Comparison of ENCODE assay signal across 8 cellular contexts in the genomic region with DNA sequence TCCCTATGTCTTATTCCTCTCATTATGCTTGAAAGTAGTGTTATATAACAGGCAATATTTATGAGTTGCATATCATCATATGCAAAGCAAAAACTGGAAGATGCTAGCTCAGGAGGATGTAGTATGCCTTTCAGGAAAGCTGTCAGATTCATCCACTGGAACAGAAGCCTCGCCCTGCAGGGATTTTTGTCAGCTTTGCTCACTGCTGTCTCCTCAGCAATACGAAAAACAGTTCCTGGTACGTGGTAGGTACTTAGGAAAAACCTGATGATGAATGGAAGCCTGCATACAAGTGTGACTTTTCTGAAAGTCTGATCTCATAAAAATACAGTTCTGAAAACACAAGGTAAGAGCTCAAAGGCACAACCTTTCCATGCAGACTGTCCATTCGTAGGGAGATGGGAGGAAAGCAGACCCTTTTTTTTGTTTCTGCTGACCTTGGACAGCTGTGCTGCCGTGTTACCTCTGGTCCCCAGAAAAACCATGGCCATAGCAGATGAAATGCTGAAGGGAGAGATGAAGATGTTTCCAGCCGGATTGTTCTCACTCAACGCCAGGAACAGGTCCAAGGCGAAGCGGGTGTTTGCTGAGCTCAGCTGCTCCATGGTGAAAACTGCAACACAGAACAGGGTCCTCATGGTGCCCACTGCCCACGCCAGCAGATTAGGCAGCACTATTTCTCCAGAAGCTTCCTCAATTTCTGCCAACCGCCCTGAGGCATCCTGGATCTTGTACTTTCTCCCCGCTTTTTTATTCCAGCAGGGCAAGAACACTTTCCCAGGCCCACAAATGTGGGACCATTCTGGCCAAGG. TPM values are rescaled to one million over a fixed set of nuclear protein-coding genes. Genes with fewer than 3 reads are reported as not detected.
A peak's percentile ranks its signal among the peaks of the same experiment; 100 is the strongest.
DNase-seq lines count a peak whose midpoint lies in the region; ATAC-seq and TF ChIP-seq lines count a peak whose summit lies in the region.

No MANE protein-coding gene starts in this region.

- H3K27ac Mint-ChIP-seq in naive thymus-derived CD8-positive, alpha-beta T cell = peak overlapping the region; percentile 67 to 97 (median 88)

- ATAC-seq in naive thymus-derived CD8-positive, alpha-beta T cell = no peak

- H3K36me3 Mint-ChIP-seq in naive thymus-derived CD8-positive, alpha-beta T cell = peaks cover 0 to 43% (median 16%) of the 10 kb centered on the region in 3 donors

- no peaks in the 10 kb centered on the region for H3K9me3 ChIP-seq in ectodermal cell (ENCODE audit: control insufficient read depth, low read length)

- H3K27ac ChIP-seq in ectodermal cell (ENCODE audit: insufficient read depth, low read depth, low read length, poor library complexity, severe bottlenecking) = no peak overlapping the region

- H3K4me1 ChIP-seq in ectodermal cell (ENCODE audit: control insufficient read depth, insufficient read depth, low read length) = peaks cover 18% of the 10 kb centered on the region

- peaks cover 22 to 69% (median 49%) of the 10 kb centered on the region in 4 donors for H3K4me1 Mint-ChIP-seq in naive thymus-derived CD8-positive, alpha-beta T cell

- no peaks in the 10 kb centered on the region for H3K27me3 ChIP-seq in ectodermal cell (ENCODE audit: control insufficient read depth, insufficient read depth, low read length, poor library complexity, severe bottlenecking)

- H3K4me3 ChIP-seq in AG10803 (ENCODE audit: low read length) (peak overlapping the region; percentile 68), ectodermal cell (ENCODE audit: insufficient read depth, low read depth, low read length) (peak overlapping the region; percentile 50)

- TF ChIP-seq CTCF in AG10803 (conservative IDR thresholded peaks at IDR 0.05; ENCODE audit: low read length) = no peak

- no peaks in the 10 kb centered on the region for H3K36me3 ChIP-seq in ectodermal cell (ENCODE audit: control insufficient read depth, insufficient read depth, low read length)

- H3K4me3 Mint-ChIP-seq in naive thymus-derived CD8-positive, alpha-beta T cell = peak overlapping the region; percentile 86 to 95 (median 90)

- H3K9me3 Mint-ChIP-seq in naive thymus-derived CD8-positive, alpha-beta T cell = no peaks in the 10 kb centered on the region

- H3K27me3 Mint-ChIP-seq in naive thymus-derived CD8-positive, alpha-beta T cell = no peaks in the 10 kb centered on the region

- WGBS in ectodermal cell, 2 experiments = 88 to 90% methylated on average over 12 of the region's 12 CpGs

- POLR2A ChIA-PET in naive thymus-derived CD8-positive, alpha-beta T cell (lab: Charles Lee) = interaction anchor here (1.0 to 5.6 kb wide), 15 partner anchors 8 to 149 kb away, joined by 3 to 76 read pairs (median 11); a partner anchor contains a TSS

- DNase-seq in AG10803 (ENCODE audit: low read depth) (no peak), NCI-H526 (lab: John Stamatoyannopoulos, UW) (peak; percentile 44 to 76), medulla oblongata (ENCODE audit: extremely low spot score) (no peak), retina (no peak), AG08396 (ENCODE audit: low spot score) (no peak)
- no peak for DNase-seq in naive thymus-derived CD8-positive, alpha-beta T cell
- no peak for DNase-seq in stimulated activated naive CD4-positive, alpha-beta T cell (lab: John Stamatoyannopoulos, UW)

RNA-seq across cellular contexts. Expression of a gene that starts 1.5 kb away (rescaled TPM):
- polyA plus RNA-seq in ectodermal cell (2013, experiment 1 of 4) = 19.5 TPM
- 18.1 TPM for polyA plus RNA-seq in ectodermal cell (2013, experiment 2 of 4)
- 17.0 TPM for polyA plus RNA-seq in ectodermal cell (2013, experiment 3 of 4)
- 18.5 TPM for polyA plus RNA-seq in ectodermal cell (2013, experiment 4 of 4)
- total RNA-seq in naive thymus-derived CD8-positive, alpha-beta T cell = 10 to 100 TPM; 65.3 to 67.1 TPM
- polyA plus RNA-seq in naive thymus-derived CD8-positive, alpha-beta T cell = 100 to 1,000 TPM; 121 to 130 (median 123) TPM

Comparison
In these comparisons a context has a peak if more than half of its experiments do, and no peak if none do; other contexts are left out.
1. DNase-seq: peak in NCI-H526 (2 of 2); none in AG10803 (single experiment), naive thymus-derived CD8-positive, alpha-beta T cell (0 of 10), medulla oblongata (single experiment), retina (single experiment), AG08396 (single experiment) and stimulated activated naive CD4-positive, alpha-beta T cell (0 of 6).